In the genomic region with DNA sequence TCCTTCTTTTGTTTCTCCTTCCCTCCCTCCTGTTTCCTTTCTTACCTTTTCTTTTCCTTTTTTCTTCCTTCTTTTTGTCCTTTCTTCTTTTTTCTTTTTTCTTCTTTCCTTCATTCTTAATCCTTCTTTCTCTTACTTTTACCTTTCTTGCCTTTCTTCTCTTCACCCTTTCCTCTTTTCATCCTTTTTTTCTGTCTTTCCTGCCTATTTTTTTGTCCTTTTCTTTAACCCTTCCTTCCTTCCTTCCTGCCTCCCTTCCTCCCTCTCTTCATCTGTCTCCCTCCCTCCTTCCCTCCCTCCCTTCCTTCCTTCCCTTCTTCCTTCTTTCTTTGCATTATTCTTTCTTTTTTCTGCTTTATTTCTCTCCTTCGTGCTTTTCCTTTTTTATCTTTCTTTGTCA, we compare ENCODE assay signal across 20 cellular contexts.
A peak's percentile ranks its signal among the peaks of the same experiment; 100 is the strongest.
DNase-seq lines count a peak whose midpoint lies in the region; ATAC-seq and TF ChIP-seq lines count a peak whose summit lies in the region.
"Had no signal": no experiment of that assay in that cellular context is flagged by ENCODE, and none has a peak within 500 bp of the region (broad histone marks: within the 10 kb centered on the region; RNA-seq: fewer than 3 reads in every experiment).

No MANE protein-coding gene starts in this region.

- H2BK12ac ChIP-seq in neuronal stem cell (ENCODE audit: low read length): no peak overlapping the region

- H3K79me1 ChIP-seq in neuronal stem cell (ENCODE audit: low read depth, low read length): no peaks in the 10 kb centered on the region

- intact Hi-C loops in CD8-positive, alpha-beta T cell (cut with DNase I, micrococcal nuclease): no loop called here

- H3K36me3 ChIP-seq in CD8-positive, alpha-beta T cell (ENCODE audit: insufficient read depth, low read length): no peaks in the 10 kb centered on the region
- H3K36me3 ChIP-seq in neuronal stem cell (replicated peaks in 1 of 2; ENCODE audit: control insufficient read depth in 2 of 2, insufficient read depth in 2 of 2, low read length in 2 of 2): no peaks in the 10 kb centered on the region
- H3K36me3 ChIP-seq: BLaER1 had no signal

- H3K4me3 Mint-ChIP-seq in activated T-cell treated with anti-CD3 and anti-CD28 coated beads, Interleukin-2, amount 50 U/mL, for 72 hours: no peak overlapping the region
- no peak overlapping the region for H3K4me3 Mint-ChIP-seq in CD8-positive, alpha-beta T cell
- H3K4me3 Mint-ChIP-seq in endothelial cell (ENCODE audit: unreplicated experiment): no peak overlapping the region
- H3K4me3 Mint-ChIP-seq: B cell; CD4-positive, CD25-positive, alpha-beta regulatory T cell; CD8-positive, alpha-beta memory T cell had no signal

- no peak overlapping the region for H3K18ac ChIP-seq in neuronal stem cell (ENCODE audit: low read length)

- H2AFZ ChIP-seq in neuronal stem cell (ENCODE audit: low read length): no peak overlapping the region
- H2AFZ ChIP-seq: GM23248 had no signal

- no peak overlapping the region for H3K9ac ChIP-seq in neuronal stem cell (ENCODE audit: low read depth, low read length, poor library complexity)
- H3K9ac ChIP-seq: BLaER1, GM23248 had no signal

- no peak for DNase-seq in activated T-cell treated with anti-CD3 and anti-CD28 coated beads, Interleukin-2, amount 50 U/mL, for 72 hours
- no peak for DNase-seq in activated T-cell treated with anti-CD3 and anti-CD28 coated beads, Interleukin-2, amount 50 U/mL, for 1 hour
- DNase-seq in CD8-positive, alpha-beta T cell: no peak
- no peak for DNase-seq in endothelial cell (ENCODE audit: low spot score)
- no peak for DNase-seq in neuronal stem cell (ENCODE audit: low spot score)
- DNase-seq: CD4-positive, CD25-positive, alpha-beta regulatory T cell; CD8-positive, alpha-beta memory T cell; DMS53; DMS79 treated with DMSO at 0.1 percent for 48 hours; GF-D8; GM23248; H7; HCEC 1CT had no signal

- no CpG with 5 or more reads among the region's 1 CpG for WGBS in neuronal stem cell (ENCODE audit: extremely low coverage in 2 of 2, insufficient read length in 2 of 2, insufficient replicate concordance in 1 of 2), 2 donors

- H3K4me1 Mint-ChIP-seq in activated T-cell treated with anti-CD3 and anti-CD28 coated beads, Interleukin-2, amount 50 U/mL, for 72 hours (ENCODE audit: low read depth): no peaks in the 10 kb centered on the region
- peaks cover 3% of the 10 kb centered on the region for H3K4me1 Mint-ChIP-seq in CD8-positive, alpha-beta T cell (ENCODE audit: low read depth)
- no peaks in the 10 kb centered on the region for H3K4me1 Mint-ChIP-seq in endothelial cell (ENCODE audit: unreplicated experiment)
- H3K4me1 Mint-ChIP-seq: B cell had no signal

- no peak overlapping the region for H3K4me3 ChIP-seq in CD8-positive, alpha-beta T cell (ENCODE audit: low read depth, low read length)
- no peak overlapping the region for H3K4me3 ChIP-seq in neuronal stem cell (ENCODE audit: low read length in 2 of 2)
- H3K4me3 ChIP-seq: BLaER1, GM23248 had no signal

- H3K27ac ChIP-seq in CD8-positive, alpha-beta T cell (ENCODE audit: low read depth, low read length): no peak overlapping the region
- H3K27ac ChIP-seq in VCaP (peak overlapping the region; percentile 57; the same call in 1 of the 2 replicates), neuronal stem cell (replicated peaks; ENCODE audit: low read length) (no peak overlapping the region)
- H3K27ac ChIP-seq: 22Rv1, BLaER1, C4-2B, GM23248 had no signal

- H2BK5ac ChIP-seq in neuronal stem cell (ENCODE audit: low read length): no peak overlapping the region

- peak overlapping the region; percentile 54 for H3K27ac Mint-ChIP-seq in activated T-cell treated with anti-CD3 and anti-CD28 coated beads, Interleukin-2, amount 50 U/mL, for 72 hours
- H3K27ac Mint-ChIP-seq in CD8-positive, alpha-beta T cell: no peak overlapping the region
- H3K27ac Mint-ChIP-seq in endothelial cell (ENCODE audit: unreplicated experiment): peak overlapping the region; percentile 7
- H3K27ac Mint-ChIP-seq: B cell had no signal

- H3K23ac ChIP-seq in neuronal stem cell (ENCODE audit: low read depth, low read length, poor library complexity): no peak overlapping the region

- no peaks in the 10 kb centered on the region for H3K27me3 ChIP-seq in CD8-positive, alpha-beta T cell (ENCODE audit: insufficient read depth, low read length)
- no peaks in the 10 kb centered on the region for H3K27me3 ChIP-seq in neuronal stem cell (ENCODE audit: control insufficient read depth in 3 of 3, insufficient read depth in 3 of 3, low read depth in 1 of 3, low read length in 3 of 3)
- H3K27me3 ChIP-seq: BLaER1 had no signal

- H4K8ac ChIP-seq in neuronal stem cell (ENCODE audit: low read depth, low read length): no peak overlapping the region

- no peak for ATAC-seq in activated T-cell treated with anti-CD3 and anti-CD28 coated beads, Interleukin-2, amount 50 U/mL, for 72 hours (replicated peaks in 1 of 2)
- no peak for ATAC-seq in CD8-positive, alpha-beta T cell
- ATAC-seq in HG03460 (IDR thresholded peaks at IDR 0.05; ENCODE audit: unreplicated experiment) (no peak), GM18517 (IDR thresholded peaks at IDR 0.05; ENCODE audit: unreplicated experiment) (no peak)

- no peak overlapping the region for H4K91ac ChIP-seq in neuronal stem cell (ENCODE audit: low read depth, low read length, poor library complexity)

- H3K27me3 Mint-ChIP-seq in activated T-cell treated with anti-CD3 and anti-CD28 coated beads, Interleukin-2, amount 50 U/mL, for 72 hours (ENCODE audit: low read depth): peaks cover 12% of the 10 kb centered on the region
- peaks cover 10% of the 10 kb centered on the region for H3K27me3 Mint-ChIP-seq in CD8-positive, alpha-beta T cell (ENCODE audit: low read depth)
- peaks cover 2% of the 10 kb centered on the region for H3K27me3 Mint-ChIP-seq in endothelial cell (ENCODE audit: unreplicated experiment)

- peak; percentile 42 for TF ChIP-seq CTCF in CD8-positive, alpha-beta T cell (IDR thresholded peaks at IDR 0.05)
- no peak for TF ChIP-seq CTCF in VCaP (conservative IDR thresholded peaks at IDR 0.05)
- TF ChIP-seq CTCF in endothelial cell (IDR thresholded peaks at IDR 0.05; ENCODE audit: unreplicated experiment): no peak

- H3K9me3 ChIP-seq in CD8-positive, alpha-beta T cell (ENCODE audit: low read length): no peaks in the 10 kb centered on the region
- H3K9me3 ChIP-seq in neuronal stem cell (replicated peaks in 1 of 2; ENCODE audit: control insufficient read depth in 2 of 2, insufficient read depth in 1 of 2, low read depth in 1 of 2, low read length in 2 of 2): no peaks in the 10 kb centered on the region
- H3K9me3 ChIP-seq: BLaER1 had no signal

- no peak overlapping the region for H2BK15ac ChIP-seq in neuronal stem cell (ENCODE audit: low read length)

- H3K14ac ChIP-seq in neuronal stem cell (ENCODE audit: low read length): no peak overlapping the region

- POLR2A ChIA-PET in CD8-positive, alpha-beta T cell (lab: Charles Lee): no interaction called here

- no peak overlapping the region for H3K4me2 ChIP-seq in neuronal stem cell (ENCODE audit: insufficient read depth, low read length, poor library complexity, severe bottlenecking)
- H3K4me2 ChIP-seq: BLaER1 had no signal

- no peak overlapping the region for H2AK5ac ChIP-seq in neuronal stem cell (ENCODE audit: low read depth, low read length)

- no peaks in the 10 kb centered on the region for H3K4me1 ChIP-seq in CD8-positive, alpha-beta T cell (ENCODE audit: insufficient read depth, low read length)
- peaks cover 1 to 16% of the 10 kb centered on the region in 2 donors for H3K4me1 ChIP-seq in neuronal stem cell (ENCODE audit: control insufficient read depth in 2 of 2, insufficient read depth in 1 of 2, low read depth in 1 of 2, low read length in 2 of 2)
- H3K4me1 ChIP-seq: BLaER1 had no signal

- H3K36me3 Mint-ChIP-seq in activated T-cell treated with anti-CD3 and anti-CD28 coated beads, Interleukin-2, amount 50 U/mL, for 72 hours (ENCODE audit: insufficient read depth in 2 of 2): no peaks in the 10 kb centered on the region
- no peaks in the 10 kb centered on the region for H3K36me3 Mint-ChIP-seq in CD8-positive, alpha-beta T cell
- peaks cover 3% of the 10 kb centered on the region for H3K36me3 Mint-ChIP-seq in endothelial cell (ENCODE audit: low read depth, unreplicated experiment)
- H3K36me3 Mint-ChIP-seq: CD4-positive, CD25-positive, alpha-beta regulatory T cell; CD8-positive, alpha-beta memory T cell had no signal

- H3K9me3 Mint-ChIP-seq in activated T-cell treated with anti-CD3 and anti-CD28 coated beads, Interleukin-2, amount 50 U/mL, for 72 hours: no peaks in the 10 kb centered on the region
- no peaks in the 10 kb centered on the region for H3K9me3 Mint-ChIP-seq in CD8-positive, alpha-beta T cell
- no peaks in the 10 kb centered on the region for H3K9me3 Mint-ChIP-seq in endothelial cell (ENCODE audit: unreplicated experiment)
- H3K9me3 Mint-ChIP-seq: CD8-positive, alpha-beta memory T cell had no signal

- no peak overlapping the region for H2BK120ac ChIP-seq in neuronal stem cell (ENCODE audit: low read depth, low read length)

- H3K4ac ChIP-seq in neuronal stem cell (ENCODE audit: low read length): no peak overlapping the region

- CTCF ChIA-PET in CD8-positive, alpha-beta T cell (lab: Charles Lee): no interaction called here
